1 cellular context compared by ENCODE assay signal in genomic region chr3:98777286-98777685, GRCh38.
TF ChIP-seq lines count a peak whose summit lies in the region.

No MANE protein-coding gene starts in this region.

TF ChIP-seq in HepG2, 621 proteins besides CTCF, POLR2A, EP300 and RAD21 (continued from another document and continues in another):
- TF ChIP-seq PAXIP1 (CRISPR knock-in tag; conservative IDR thresholded peaks at IDR 0.05) (peak; percentile 94), TCF7 (IDR thresholded peaks at IDR 0.05; ENCODE audit: low read depth) (no peak), NR0B2 (CRISPR knock-in tag; IDR thresholded peaks at IDR 0.05) (no peak), ZNF432 (CRISPR knock-in tag; IDR thresholded peaks at IDR 0.05; ENCODE audit: borderline replicate concordance) (no peak), PBX2 (CRISPR knock-in tag; IDR thresholded peaks at IDR 0.05) (no peak), FOXO1 (CRISPR knock-in tag; IDR thresholded peaks at IDR 0.05) (0 out of 2 replicates have a peak, but pooled peaks have one; percentile 29), NR2C2 (CRISPR knock-in tag; IDR thresholded peaks at IDR 0.05; ENCODE audit: borderline replicate concordance) (peak; percentile 35; the same call in 1 of the 2 replicates), ATF3 (CRISPR knock-in tag; IDR thresholded peaks at IDR 0.05) (no peak), RXRB (CRISPR knock-in tag; IDR thresholded peaks at IDR 0.05; ENCODE audit: borderline replicate concordance) (peak; percentile 58), HNF4A (CRISPR knock-in tag; IDR thresholded peaks at IDR 0.05) (peak; percentile 69), ZNF333 (CRISPR knock-in tag; IDR thresholded peaks at IDR 0.05; ENCODE audit: borderline replicate concordance) (no peak), GFI1 (CRISPR knock-in tag; IDR thresholded peaks at IDR 0.05; ENCODE audit: borderline replicate concordance) (peak; percentile 95), HMG20A (CRISPR knock-in tag; IDR thresholded peaks at IDR 0.05; ENCODE audit: borderline replicate concordance) (peak; percentile 25; the same call in 1 of the 2 replicates), ZBTB43 (CRISPR knock-in tag; conservative IDR thresholded peaks at IDR 0.05) (no peak), ZBTB34 (CRISPR knock-in tag; IDR thresholded peaks at IDR 0.05) (no peak), ELF3 (CRISPR knock-in tag; IDR thresholded peaks at IDR 0.05) (0 out of 2 replicates have a peak, but pooled peaks have one; percentile 48), ZNF552 (CRISPR knock-in tag; IDR thresholded peaks at IDR 0.05; ENCODE audit: borderline replicate concordance) (no peak), ZEB1 (IDR thresholded peaks at IDR 0.05; ENCODE audit: insufficient replicate concordance, low read depth) (peak; percentile 98), IRX3 (CRISPR knock-in tag; IDR thresholded peaks at IDR 0.05; ENCODE audit: borderline replicate concordance, low read depth) (no peak), DPF2 (CRISPR knock-in tag; IDR thresholded peaks at IDR 0.05; ENCODE audit: borderline replicate concordance, low read depth) (peak; percentile 84), ZNF335 (CRISPR knock-in tag; IDR thresholded peaks at IDR 0.05) (no peak), ARID3A (IDR thresholded peaks at IDR 0.05; ENCODE audit: low read depth, low read length) (peak; percentile 25; the same call in 1 of the 2 replicates), KAT8 (CRISPR knock-in tag; IDR thresholded peaks at IDR 0.05) (peak; percentile 33; the same call in 1 of the 2 replicates), EZH2 (conservative IDR thresholded peaks at IDR 0.05; ENCODE audit: low read depth, low read length) (no peak), ZNF235 (CRISPR knock-in tag; IDR thresholded peaks at IDR 0.05; ENCODE audit: borderline replicate concordance) (no peak), THAP11 (CRISPR knock-in tag; IDR thresholded peaks at IDR 0.05) (no peak), ZZZ3 (CRISPR knock-in tag; IDR thresholded peaks at IDR 0.05; ENCODE audit: borderline replicate concordance) (no peak), SSRP1 (CRISPR knock-in tag; IDR thresholded peaks at IDR 0.05) (no peak), ARID4A (CRISPR knock-in tag; IDR thresholded peaks at IDR 0.05; ENCODE audit: borderline replicate concordance) (peak; percentile 22; the same call in 1 of the 2 replicates), MLX (CRISPR knock-in tag; IDR thresholded peaks at IDR 0.05) (peak; percentile 79), ZNF264 (CRISPR knock-in tag; IDR thresholded peaks at IDR 0.05) (peak; percentile 79; the same call in 1 of the 2 replicates), FOXP1 (IDR thresholded peaks at IDR 0.05) (no peak), FOXP1 (CRISPR knock-in tag; IDR thresholded peaks at IDR 0.05) (peak; percentile 67), ZBTB10 (CRISPR knock-in tag; IDR thresholded peaks at IDR 0.05; ENCODE audit: borderline replicate concordance) (peak; percentile 35; the same call in 1 of the 2 replicates), ETV5 (CRISPR knock-in tag; IDR thresholded peaks at IDR 0.05; ENCODE audit: borderline replicate concordance) (peak; percentile 86), SOX13 (IDR thresholded peaks at IDR 0.05) (no peak), SOX13 (CRISPR knock-in tag; conservative IDR thresholded peaks at IDR 0.05 in 1 of 2, IDR thresholded peaks at IDR 0.05 in 1 of 2) (peak in 1 of 2 experiments; percentile 72; a peak in 2 of 4 replicates), ZNF619 (CRISPR knock-in tag; IDR thresholded peaks at IDR 0.05) (no peak), TEAD3 (CRISPR knock-in tag; optimal IDR thresholded peaks at IDR 0.05; ENCODE audit: borderline replicate concordance) (peak; percentile 98)
